ENCODE assay signal across 15 cellular contexts in the genomic region with DNA sequence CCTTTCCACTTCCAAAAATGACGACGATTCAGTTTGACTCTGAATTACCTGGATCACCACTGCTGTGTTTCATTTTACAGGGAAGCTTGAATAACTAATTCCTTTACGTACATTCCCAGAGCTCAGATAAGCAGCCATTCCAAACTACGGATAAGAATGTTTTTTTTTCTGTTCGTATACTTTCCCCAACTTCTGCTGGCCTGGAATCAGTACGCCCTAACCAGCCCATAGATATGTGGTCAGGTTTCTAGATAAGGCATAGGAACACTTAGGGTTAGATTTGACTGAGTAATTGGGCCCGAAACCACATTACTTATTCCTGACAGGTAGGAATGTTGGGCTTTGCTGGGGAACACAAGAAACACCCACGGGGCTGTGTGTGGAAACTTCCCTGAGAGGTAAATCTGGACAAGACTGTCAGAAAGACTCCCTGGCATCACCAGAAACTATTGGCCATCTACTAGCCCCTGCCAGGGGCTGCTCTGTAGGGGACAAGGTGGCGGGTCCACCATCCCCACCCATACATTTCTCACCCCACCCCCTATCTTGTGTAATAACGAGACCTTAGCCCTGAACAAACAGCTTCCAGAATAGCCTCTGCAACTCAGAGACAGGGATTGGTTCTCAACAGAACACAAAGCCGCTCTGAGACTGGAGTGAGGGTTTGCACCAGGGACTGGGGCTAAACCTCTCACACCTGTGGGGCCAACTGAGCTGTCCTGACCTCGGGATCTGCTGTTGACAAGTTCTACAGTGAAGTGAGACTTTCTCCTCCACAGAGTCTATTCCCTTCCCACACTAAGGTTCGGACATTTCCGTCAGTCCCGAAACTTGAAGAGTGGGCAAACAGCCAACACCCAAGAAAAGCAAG. TPM values are rescaled to one million over a fixed set of nuclear protein-coding genes. Genes with fewer than 3 reads are reported as not detected.
DNase-seq lines count a peak whose midpoint lies in the region; ATAC-seq, FAIRE-seq and TF ChIP-seq lines count a peak whose summit lies in the region.
"Had no signal": no experiment of that assay in that cellular context is flagged by ENCODE, and none has a peak within 500 bp of the region (broad histone marks: within the 10 kb centered on the region; RNA-seq: fewer than 3 reads in every experiment).

No MANE protein-coding gene starts in this region.

- H3K36me3 ChIP-seq in K562 (ENCODE audit: control insufficient read depth, insufficient read depth, low read length) (no peaks in the 10 kb centered on the region), transverse colon (no peaks in the 10 kb centered on the region)
- H3K36me3 ChIP-seq: adrenal gland, suprapubic skin had no signal

- H3K4me1 ChIP-seq in K562 (replicated peaks in 1 of 2; ENCODE audit: control insufficient read depth in 2 of 2, insufficient read depth in 2 of 2, low read length in 2 of 2) (peaks cover 9 to 11% of the 10 kb centered on the region in 2 experiments; a peak in 4 of 5 replicates), transverse colon (peaks cover 8 to 78% (median 53%) of the 10 kb centered on the region in 4 donors)
- H3K4me1 ChIP-seq: adrenal gland had no signal

- H3K4me2 ChIP-seq in K562 (ENCODE audit: insufficient read depth, low read length): no peak overlapping the region

- WGBS in K562 (ENCODE audit: insufficient coverage, low coverage, missing lambda C conversion rate): 38% methylated on average over 15 of the region's 15 CpGs
- WGBS in transverse colon (ENCODE audit: low coverage in 1 of 2), 2 donors: 57 to 61% methylated on average over 11 to 15 of the region's 15 CpGs

- no peak overlapping the region for H3K9ac ChIP-seq in K562 (ENCODE audit: insufficient read depth in 1 of 2, low read depth in 2 of 2, low read length in 2 of 2)

- H3K4me3 ChIP-seq in K562 (no peak overlapping the region), transverse colon (no peak overlapping the region)
- H3K4me3 ChIP-seq: adrenal gland, suprapubic skin had no signal

- TF ChIP-seq RAD21 in K562 (CRISPR knock-in tag; conservative IDR thresholded peaks at IDR 0.05 in 1 of 2, IDR thresholded peaks at IDR 0.05 in 1 of 2): no peak

- H3K27ac ChIP-seq in K562 (ENCODE audit: extremely low read depth, low read depth, low read length): no peak overlapping the region
- peak overlapping the region; percentile 80 to 90 (median 86) for H3K27ac ChIP-seq in transverse colon
- H3K27ac ChIP-seq: adrenal gland, suprapubic skin had no signal

- intact Hi-C loops in K562 (cut with micrococcal nuclease): no loop called here
- intact Hi-C loops in transverse colon (cut with DNase I; ENCODE audit: low total_unique reads): no loop called here

- CTCF ChIA-PET in K562 (lab: Yijun Ruan, JAX; ENCODE audit: low intra/inter-chr PET ratio): no interaction called here

- H2AFZ ChIP-seq in K562 (ENCODE audit: low read depth, low read length): no peak overlapping the region

- TF ChIP-seq POLR2A in K562 (conservative IDR thresholded peaks at IDR 0.05) (no peak), transverse colon (IDR thresholded peaks at IDR 0.05) (no peak)

- DNase-seq in LoVo (ENCODE audit: low spot score) (peak; percentile 26), K562 (ENCODE audit: extremely low read depth in 1 of 4, low spot score in 3 of 4) (peak in 1 of 4 experiments; percentile 17), left lobe of liver (ENCODE audit: low spot score) (no peak), transverse colon (no peak), AG08395 (ENCODE audit: low spot score) (no peak), SHP77 treated with DMSO at 0.1 percent for 48 hours (lab: John Stamatoyannopoulos, UW) (no peak)
- DNase-seq: adrenal gland; NCI-H1048; NCI-H526 treated with DMSO at 0.1 percent for 48 hours; stimulated activated CD4-positive, alpha-beta T cell treated with anti-CD3 and anti-CD28 coated beads, Interleukin-4, amount 100 ng/mL, for 24 hours; stimulated activated CD8-positive, alpha-beta memory T cell treated with anti-CD3 and anti-CD28 coated beads, Interleukin-4, amount 100 ng/mL, for 48 hours; T-cell had no signal

- no peak for TF ChIP-seq CTCF in K562 (IDR thresholded peaks at IDR 0.05 in 2 of 3, conservative IDR thresholded peaks at IDR 0.05 in 1 of 3; ENCODE audit: insufficient read depth in 2 of 3, low read depth in 1 of 3, low read length in 3 of 3)
- no peak for TF ChIP-seq CTCF in transverse colon (IDR thresholded peaks at IDR 0.05)

- no peaks in the 10 kb centered on the region for H3K79me2 ChIP-seq in K562 (ENCODE audit: control insufficient read depth, insufficient read depth, low read length)

- H3K9me1 ChIP-seq in K562 (ENCODE audit: control insufficient read depth, insufficient read depth, low read length): no peaks in the 10 kb centered on the region

- FAIRE-seq in K562 (lab: Jason Lieb, UNC): peak; percentile 52
- FAIRE-seq: GM19239 had no signal

- ATAC-seq in K562: 0 out of 3 replicates have a peak, but pooled peaks have one; percentile 34
- peak; percentile 15 for ATAC-seq in left lobe of liver
- no peak for ATAC-seq in GM18517 (IDR thresholded peaks at IDR 0.05; ENCODE audit: unreplicated experiment)
- ATAC-seq: T-cell had no signal

- POLR2A ChIA-PET in K562 (lab: Yijun Ruan, JAX): interaction anchor here (0.7 to 0.8 kb wide), 2 partner anchors 12 to 447 kb away, joined by 3 read pairs; no protein-coding TSS in a partner anchor

- in situ Hi-C loops in K562 (cut with MboI): no loop called here
- in situ Hi-C loops in transverse colon (cut with MboI; ENCODE audit: low pct_ligation_motif_present in 1 of 4, low pct_unique_long_range_greater_than_20kb in 1 of 4, low sequenced_read_pairs in 3 of 4): no loop called here

- H3K27me3 ChIP-seq in K562 (ENCODE audit: control insufficient read depth in 2 of 2, insufficient read depth in 2 of 2, low read length in 2 of 2): no peaks in the 10 kb centered on the region
- H3K27me3 ChIP-seq in transverse colon: no peaks in the 10 kb centered on the region
- H3K27me3 ChIP-seq: adrenal gland, suprapubic skin had no signal

- H3K9me3 ChIP-seq in K562 (replicated peaks; ENCODE audit: control insufficient read depth, insufficient read depth, low read depth, low read length) (0 out of 2 replicates have a peak, but pooled peaks cover 2% of the 10 kb centered on the region), transverse colon (no peaks in the 10 kb centered on the region)
- H3K9me3 ChIP-seq: adrenal gland, suprapubic skin had no signal

- TF ChIP-seq EP300 in K562 (IDR thresholded peaks at IDR 0.05; ENCODE audit: low read length): no peak
- no peak for TF ChIP-seq EP300 in transverse colon (IDR thresholded peaks at IDR 0.05; ENCODE audit: low read depth)

- no TSS peak for BruUV-seq in K562 (replicated peaks; lab: Mats Ljungman, UMichigan)

- H4K20me1 ChIP-seq in K562 (replicated peaks; ENCODE audit: control insufficient read depth, insufficient read depth, low read length): peaks cover 9% of the 10 kb centered on the region

TF ChIP-seq in K562, 482 proteins besides CTCF, POLR2A, EP300 and RAD21 (continues in another document):
- TF ChIP-seq TEAD4 (IDR thresholded peaks at IDR 0.05; ENCODE audit: low read length): peak; percentile 21; the same call in 1 of the 2 replicates
- TF ChIP-seq TEAD4 (CRISPR knock-in tag; IDR thresholded peaks at IDR 0.05; ENCODE audit: borderline replicate concordance): no peak
- no peak for TF ChIP-seq ZNF175 (CRISPR knock-in tag; IDR thresholded peaks at IDR 0.05; ENCODE audit: low read depth)
- TF ChIP-seq MBD2 (IDR thresholded peaks at IDR 0.05; ENCODE audit: borderline replicate concordance, low read depth): no peak

RNA-seq across cellular contexts. Expression of a gene that starts 15.6 kb away (rescaled TPM):
- total RNA-seq in K562 (2011; cell fraction: chromatin; rRNA removed; ENCODE audit: low replicate concordance): 13.5 and 13.8 TPM in 2 replicates
- total RNA-seq in K562 (2011; cell fraction: nucleolus; rRNA removed): 9.1 and 13.0 TPM in 2 replicates
- total RNA-seq in K562 (2011; cell fraction: nucleoplasm; rRNA removed): 6.8 and 7.6 TPM in 2 replicates
- 2.8 and 3.7 TPM in 2 replicates for total RNA-seq in K562 (2014; rRNA removed)
- total RNA-seq in K562 (2014; rRNA removed; fragmentation: Illumina TruSeq; extraction: Trizol): 2.7 and 3.2 TPM in 2 replicates
- 3.0 and 3.6 TPM in 2 replicates for total RNA-seq in K562 (2015; rRNA removed; fragmentation: Illumina TruSeq; extraction: Trizol)
- total RNA-seq in K562 (2021): 4.1 and 4.4 TPM in 2 replicates
- 7.2 and 9.9 TPM in 2 replicates for polyA plus RNA-seq in K562 (2011; rRNA removed)
- polyA plus RNA-seq in K562 (2011; cell fraction: cytosol; rRNA removed): 7.5 and 7.7 TPM in 2 replicates
- 4.4 and 4.8 TPM in 2 replicates for polyA plus RNA-seq in K562 (2011; cell fraction: nucleus; rRNA removed)
- 2.3 and 3.7 TPM in 2 replicates for polyA plus RNA-seq in K562 (2012)
- polyA plus RNA-seq in K562 (2014; fragmentation: Illumina TruSeq; extraction: Trizol): 5.9 and 6.1 TPM in 2 replicates
- 1 to 10 TPM in 1 of 2 experiments, under 1 TPM in 1; 0.63 to 1.2 TPM for polyA plus RNA-seq in K562 (2014; fragmentation: Nextera tagmentation; extraction: Ambion mirVana)
- polyA plus RNA-seq in K562 (2014; rRNA removed): 2.9 and 5.7 TPM in 2 replicates
- polyA minus RNA-seq in K562 (2011; rRNA and poly(A)+ RNA removed): 10.3 and 12.2 TPM in 2 replicates
- 5.9 and 7.3 TPM in 2 replicates for polyA minus RNA-seq in K562 (2011; cell fraction: cytosol; rRNA and poly(A)+ RNA removed)
- polyA minus RNA-seq in K562 (2011; cell fraction: nucleus; rRNA and poly(A)+ RNA removed): 3.0 and 4.3 TPM in 2 replicates
- 9.9 TPM for total RNA-seq in left lobe of liver
- 100 to 1,000 TPM in 1 of 4 donors, 10 to 100 TPM in 3; 49.0 to 276 (median 74.3) TPM for total RNA-seq in transverse colon

RNA-seq across cellular contexts. Expression of a gene that starts 31.9 kb away (rescaled TPM):
- 23.7 and 26.4 TPM in 2 replicates for total RNA-seq in K562 (2011; cell fraction: chromatin; rRNA removed; ENCODE audit: low replicate concordance)
- 11.3 and 15.1 TPM in 2 replicates for total RNA-seq in K562 (2011; cell fraction: nucleolus; rRNA removed)
- 12.6 and 16.0 TPM in 2 replicates for total RNA-seq in K562 (2011; cell fraction: nucleoplasm; rRNA removed)
- 6.6 and 9.4 TPM in 2 replicates for total RNA-seq in K562 (2014; rRNA removed)
- total RNA-seq in K562 (2014; rRNA removed; fragmentation: Illumina TruSeq; extraction: Trizol): 7.1 and 8.1 TPM in 2 replicates
- 9.5 and 9.6 TPM in 2 replicates for total RNA-seq in K562 (2015; rRNA removed; fragmentation: Illumina TruSeq; extraction: Trizol)
- total RNA-seq in K562 (2021): 7.0 and 8.0 TPM in 2 replicates
- polyA plus RNA-seq in K562 (2011; rRNA removed): 7.9 and 9.1 TPM in 2 replicates
- polyA plus RNA-seq in K562 (2011; cell fraction: cytosol; rRNA removed): 2.8 and 3.8 TPM in 2 replicates
- 13.4 and 14.5 TPM in 2 replicates for polyA plus RNA-seq in K562 (2011; cell fraction: nucleus; rRNA removed)
- 5.8 and 7.5 TPM in 2 replicates for polyA plus RNA-seq in K562 (2012)
- polyA plus RNA-seq in K562 (2014; fragmentation: Illumina TruSeq; extraction: Trizol): 7.5 and 9.7 TPM in 2 replicates
- 1 to 10 TPM; 3.7 to 9.2 TPM for polyA plus RNA-seq in K562 (2014; fragmentation: Nextera tagmentation; extraction: Ambion mirVana)
- 7.7 and 10.9 TPM in 2 replicates for polyA plus RNA-seq in K562 (2014; rRNA removed)
- 13.0 and 13.2 TPM in 2 replicates for polyA minus RNA-seq in K562 (2011; rRNA and poly(A)+ RNA removed)
- polyA minus RNA-seq in K562 (2011; cell fraction: cytosol; rRNA and poly(A)+ RNA removed): 3.5 and 11.6 TPM in 2 replicates
- 8.9 and 13.4 TPM in 2 replicates for polyA minus RNA-seq in K562 (2011; cell fraction: nucleus; rRNA and poly(A)+ RNA removed)
- total RNA-seq in left lobe of liver: 4.0 TPM
- total RNA-seq in transverse colon: 10 to 100 TPM in 3 of 4 donors, 1 to 10 TPM in 1; 9.1 to 16.8 (median 14.8) TPM
